Comparison of ENCODE assay signal across 27 cellular contexts in genomic region chr13:87172166-87172825, GRCh38.
A peak's percentile ranks its signal among the peaks of the same experiment; 100 is the strongest.
DNase-seq lines count a peak whose midpoint lies in the region; ATAC-seq and TF ChIP-seq lines count a peak whose summit lies in the region.
"Had no signal": no experiment of that assay in that cellular context is flagged by ENCODE, and none has a peak within 500 bp of the region (broad histone marks: within the 10 kb centered on the region; RNA-seq: fewer than 3 reads in every experiment).

No MANE protein-coding gene starts in this region.

- H3K4me1 Mint-ChIP-seq in endodermal cell, result peaks cover 11% of the 10 kb centered on the region
- H3K4me1 Mint-ChIP-seq in mesothelial cell of epicardium, result peaks cover 10% of the 10 kb centered on the region
- no peaks in the 10 kb centered on the region for H3K4me1 Mint-ChIP-seq in naive thymus-derived CD4-positive, alpha-beta T cell
- H3K4me1 Mint-ChIP-seq: activated naive CD8-positive, alpha-beta T cell treated with anti-CD3 and anti-CD28 coated beads, Interleukin-2, amount 10 ng/mL, durations not matched to agents 7 days and 5 days; central memory CD8-positive, alpha-beta T cell had no signal

- H3K9me3 Mint-ChIP-seq in endodermal cell, result peaks cover 2% of the 10 kb centered on the region
- H3K9me3 Mint-ChIP-seq in mesothelial cell of epicardium, result peaks cover 5% of the 10 kb centered on the region
- H3K9me3 Mint-ChIP-seq in naive thymus-derived CD4-positive, alpha-beta T cell, result peaks cover 0 to 8% (median 5%) of the 10 kb centered on the region in 11 donors
- H3K9me3 Mint-ChIP-seq: activated naive CD8-positive, alpha-beta T cell treated with anti-CD3 and anti-CD28 coated beads, Interleukin-2, amount 10 ng/mL, durations not matched to agents 7 days and 5 days had no signal

- intact Hi-C loops in naive thymus-derived CD4-positive, alpha-beta T cell (cut with micrococcal nuclease), result no loop called here
- intact Hi-C loops in upper lobe of right lung (cut with DNase I), result no loop called here

- POLR2A ChIA-PET in naive thymus-derived CD4-positive, alpha-beta T cell (lab: Charles Lee), result no interaction called here

- H3K27me3 ChIP-seq in endodermal cell (ENCODE audit: control insufficient read depth, insufficient read depth, low read length, poor library complexity, severe bottlenecking) (no peaks in the 10 kb centered on the region), upper lobe of right lung (no peaks in the 10 kb centered on the region)
- no peaks in the 10 kb centered on the region for H3K27me3 ChIP-seq in naive thymus-derived CD4-positive, alpha-beta T cell (ENCODE audit: control insufficient read depth in 2 of 2, insufficient read depth in 2 of 2, low read length in 2 of 2)
- H3K27me3 ChIP-seq: dorsolateral prefrontal cortex had no signal

- peak; percentile 40 for DNase-seq in D341Med (ENCODE audit: low spot score)
- DNase-seq in NCI-H226, result peak; percentile 47
- peak; percentile 53 for DNase-seq in endodermal cell
- no peak for DNase-seq in mesothelial cell of epicardium (ENCODE audit: low spot score in 2 of 2, unreplicated experiment in 2 of 2)
- no peak for DNase-seq in naive thymus-derived CD4-positive, alpha-beta T cell
- no peak for DNase-seq in caudate nucleus (lab: John Stamatoyannopoulos, UW)
- DNase-seq in upper lobe of right lung, result no peak
- no peak for DNase-seq in cerebellum (ENCODE audit: low spot score)
- DNase-seq: activated CD4-positive, alpha-beta T cell treated with anti-CD3 and anti-CD28 coated beads for 4 hours; activated gamma-delta T cell; activated naive CD8-positive, alpha-beta T cell treated with anti-CD3 and anti-CD28 coated beads, Interleukin-2, amount 10 ng/mL, durations not matched to agents 7 days and 5 days; activated T-cell treated with anti-CD3 and anti-CD28 coated beads, Interleukin-2, amount 50 U/mL, for 1 hour; CD8-positive, alpha-beta T cell; dorsolateral prefrontal cortex; GDM1; glutamatergic neuron; KG1; kidney glomerular epithelial cell; NCI-H1417; NCI-H2029 treated with DMSO at 0.1 percent for 48 hours; OCI-M1 had no signal

- H3K4me3 Mint-ChIP-seq in endodermal cell (no peak overlapping the region), mesothelial cell of epicardium (no peak overlapping the region)
- no peak overlapping the region for H3K4me3 Mint-ChIP-seq in naive thymus-derived CD4-positive, alpha-beta T cell
- H3K4me3 Mint-ChIP-seq: activated naive CD8-positive, alpha-beta T cell treated with anti-CD3 and anti-CD28 coated beads, Interleukin-2, amount 10 ng/mL, durations not matched to agents 7 days and 5 days; CD8-positive, alpha-beta T cell; central memory CD8-positive, alpha-beta T cell; stimulated activated naive CD8-positive, alpha-beta T cell treated with anti-CD3 and anti-CD28 coated beads, Interleukin-15, Interleukin-2, amounts not matched to agents 100 ng/mL and 50 ng/mL, for 24 hours; T-helper 2 cell treated with Interferon-gamma antibody and Interleukin-4, amounts not matched to agents 5 μg/mL and 100 μg/mL, for 36 hours had no signal

- peaks cover 11% of the 10 kb centered on the region for H3K9me3 ChIP-seq in endodermal cell (ENCODE audit: control insufficient read depth, low read length)
- H3K9me3 ChIP-seq in naive thymus-derived CD4-positive, alpha-beta T cell (ENCODE audit: control insufficient read depth in 2 of 3, low read length in 3 of 3), result no peaks in the 10 kb centered on the region
- no peaks in the 10 kb centered on the region for H3K9me3 ChIP-seq in upper lobe of right lung
- H3K9me3 ChIP-seq: A549, prostate gland had no signal

- CTCF ChIA-PET in naive thymus-derived CD4-positive, alpha-beta T cell (lab: Charles Lee), result no interaction called here

- 84 to 95% methylated on average over 4 to 6 of the region's 7 CpGs for WGBS in endodermal cell (ENCODE audit: insufficient coverage in 1 of 2, insufficient read length in 1 of 2), 2 experiments

- H3K27ac Mint-ChIP-seq in endodermal cell (peak overlapping the region; percentile 58), mesothelial cell of epicardium (peak overlapping the region; percentile 61)
- no peak overlapping the region for H3K27ac Mint-ChIP-seq in naive thymus-derived CD4-positive, alpha-beta T cell
- H3K27ac Mint-ChIP-seq: activated naive CD8-positive, alpha-beta T cell treated with anti-CD3 and anti-CD28 coated beads, Interleukin-2, amount 10 ng/mL, durations not matched to agents 7 days and 5 days; CD8-positive, alpha-beta T cell; stimulated activated naive CD8-positive, alpha-beta T cell treated with anti-CD3 and anti-CD28 coated beads, Interleukin-15, Interleukin-2, amounts not matched to agents 100 ng/mL and 50 ng/mL, for 24 hours; T-helper 2 cell treated with Interferon-gamma antibody and Interleukin-4, amounts not matched to agents 5 μg/mL and 100 μg/mL, for 36 hours had no signal

- H3K36me3 Mint-ChIP-seq in endodermal cell (ENCODE audit: low read depth), result no peaks in the 10 kb centered on the region
- no peaks in the 10 kb centered on the region for H3K36me3 Mint-ChIP-seq in mesothelial cell of epicardium
- no peaks in the 10 kb centered on the region for H3K36me3 Mint-ChIP-seq in naive thymus-derived CD4-positive, alpha-beta T cell
- H3K36me3 Mint-ChIP-seq: activated naive CD8-positive, alpha-beta T cell treated with anti-CD3 and anti-CD28 coated beads, Interleukin-2, amount 10 ng/mL, durations not matched to agents 7 days and 5 days; CD8-positive, alpha-beta T cell had no signal

- H3K4me1 ChIP-seq in endodermal cell (ENCODE audit: control insufficient read depth, insufficient read depth, low read length), result no peaks in the 10 kb centered on the region
- no peaks in the 10 kb centered on the region for H3K4me1 ChIP-seq in naive thymus-derived CD4-positive, alpha-beta T cell (ENCODE audit: control insufficient read depth in 2 of 2, insufficient read depth in 2 of 2, low read length in 2 of 2)
- no peaks in the 10 kb centered on the region for H3K4me1 ChIP-seq in upper lobe of right lung
- H3K4me1 ChIP-seq: A549, prostate gland had no signal

- H3K9ac ChIP-seq in endodermal cell (ENCODE audit: extremely low read depth, low read length, poor library complexity, severe bottlenecking), result no peak overlapping the region

- H3K27ac ChIP-seq in endodermal cell (ENCODE audit: low read depth, low read length) (no peak overlapping the region), caudate nucleus (ENCODE audit: low read depth, low read length) (no peak overlapping the region), upper lobe of right lung (no peak overlapping the region)
- H3K27ac ChIP-seq in naive thymus-derived CD4-positive, alpha-beta T cell (ENCODE audit: low read depth, low read length), result no peak overlapping the region
- H3K27ac ChIP-seq: A549, dorsolateral prefrontal cortex, prostate gland had no signal

- TF ChIP-seq CTCF in endodermal cell (conservative IDR thresholded peaks at IDR 0.05) (no peak), mesothelial cell of epicardium (IDR thresholded peaks at IDR 0.05; ENCODE audit: unreplicated experiment) (no peak), upper lobe of right lung (IDR thresholded peaks at IDR 0.05) (no peak)

- ATAC-seq in naive thymus-derived CD4-positive, alpha-beta T cell, result no peak
- no peak for ATAC-seq in upper lobe of right lung
- ATAC-seq: A549; CD8-positive, alpha-beta T cell had no signal

- H3K4me3 ChIP-seq in endodermal cell (ENCODE audit: low read length) (no peak overlapping the region), upper lobe of right lung (no peak overlapping the region)
- H3K4me3 ChIP-seq in naive thymus-derived CD4-positive, alpha-beta T cell (ENCODE audit: low read length), result no peak overlapping the region
- H3K4me3 ChIP-seq: A549, dorsolateral prefrontal cortex, lung, prostate gland had no signal

- H3K36me3 ChIP-seq in endodermal cell (ENCODE audit: control insufficient read depth, insufficient read depth, low read length) (no peaks in the 10 kb centered on the region), upper lobe of right lung (no peaks in the 10 kb centered on the region)
- no peaks in the 10 kb centered on the region for H3K36me3 ChIP-seq in naive thymus-derived CD4-positive, alpha-beta T cell (ENCODE audit: control insufficient read depth in 2 of 3, insufficient read depth in 3 of 3, low read length in 3 of 3)
- H3K36me3 ChIP-seq: prostate gland had no signal

- H3K27me3 Mint-ChIP-seq in endodermal cell (ENCODE audit: insufficient read depth) (no peaks in the 10 kb centered on the region), mesothelial cell of epicardium (ENCODE audit: low read depth) (no peaks in the 10 kb centered on the region)
- no peaks in the 10 kb centered on the region for H3K27me3 Mint-ChIP-seq in naive thymus-derived CD4-positive, alpha-beta T cell
- H3K27me3 Mint-ChIP-seq: activated naive CD8-positive, alpha-beta T cell treated with anti-CD3 and anti-CD28 coated beads, Interleukin-2, amount 10 ng/mL, durations not matched to agents 7 days and 5 days; central memory CD8-positive, alpha-beta T cell; stimulated activated naive CD8-positive, alpha-beta T cell treated with anti-CD3 and anti-CD28 coated beads, Interleukin-15, Interleukin-2, amounts not matched to agents 100 ng/mL and 50 ng/mL, for 24 hours had no signal

Comparison
In these comparisons a context has a peak if more than half of its experiments do, and no peak if none do; other contexts are left out.
1. DNase-seq: peak in D341Med (single experiment), NCI-H226 (single experiment) and endodermal cell (single experiment); none in mesothelial cell of epicardium (0 of 2), naive thymus-derived CD4-positive, alpha-beta T cell (0 of 9), caudate nucleus (0 of 61), upper lobe of right lung (single experiment) and cerebellum (single experiment).
2. H3K27ac Mint-ChIP-seq: peak in endodermal cell (single experiment) and mesothelial cell of epicardium (single experiment); none in naive thymus-derived CD4-positive, alpha-beta T cell (0 of 9).